In the genomic region with DNA sequence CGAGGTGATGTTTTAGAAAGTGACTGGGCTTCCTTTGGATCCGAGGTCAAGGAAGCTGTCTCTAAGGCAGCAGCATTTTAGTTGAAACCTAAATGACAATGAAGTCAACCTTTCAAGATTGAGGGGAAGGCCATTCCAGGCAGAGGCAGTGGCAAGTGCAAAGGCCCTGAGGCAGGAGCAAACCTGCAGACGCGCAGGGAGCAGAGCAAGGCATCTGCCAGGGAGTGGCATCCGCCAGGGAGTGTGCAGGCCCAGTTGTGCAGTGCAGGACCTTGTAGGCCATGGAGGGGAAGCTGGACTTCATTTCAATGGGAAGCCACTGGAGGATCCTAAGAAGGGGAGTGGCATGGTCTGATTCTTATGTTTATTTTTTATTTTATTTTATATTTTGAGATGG, we compare ENCODE assay signal across 27 cellular contexts.
"Had no signal": no experiment of that assay in that cellular context is flagged by ENCODE, and none has a peak within 500 bp of the region (broad histone marks: within the 10 kb centered on the region; RNA-seq: fewer than 3 reads in every experiment).

No MANE protein-coding gene starts in this region.

- H3K27ac Mint-ChIP-seq: activated CD4-positive, alpha-beta memory T cell treated with anti-CD3 and anti-CD28 coated beads, Interleukin-2, amount 10 ng/mL, durations not matched to agents 7 days and 5 days; activated CD4-positive, alpha-beta T cell treated with anti-CD3 and anti-CD28 coated beads, Interleukin-2, amount 10 ng/mL, durations not matched to agents 7 days and 5 days; activated naive CD8-positive, alpha-beta T cell; activated T-cell treated with anti-CD3 and anti-CD28 coated beads, Interleukin-2, amount 50 U/mL, for 24 hours; activated T-cell treated with anti-CD3 and anti-CD28 coated beads, Interleukin-2, amount 50 U/mL, for 72 hours; effector memory CD8-positive, alpha-beta T cell had no signal

- H3K4me3 Mint-ChIP-seq: activated CD4-positive, alpha-beta memory T cell treated with anti-CD3 and anti-CD28 coated beads, Interleukin-2, amount 10 ng/mL, durations not matched to agents 7 days and 5 days; activated CD4-positive, alpha-beta T cell treated with anti-CD3 and anti-CD28 coated beads, Interleukin-2, amount 10 ng/mL, durations not matched to agents 7 days and 5 days; activated naive CD8-positive, alpha-beta T cell; activated T-cell treated with anti-CD3 and anti-CD28 coated beads, Interleukin-2, amount 50 U/mL, for 24 hours; activated T-cell treated with anti-CD3 and anti-CD28 coated beads, Interleukin-2, amount 50 U/mL, for 72 hours; effector memory CD8-positive, alpha-beta T cell had no signal

- DNase-seq: activated CD4-positive, alpha-beta memory T cell treated with anti-CD3 and anti-CD28 coated beads, Interleukin-2, amount 10 ng/mL, durations not matched to agents 7 days and 5 days; activated CD4-positive, alpha-beta T cell treated with anti-CD3 and anti-CD28 coated beads for 1 hour; activated CD4-positive, alpha-beta T cell treated with anti-CD3 and anti-CD28 coated beads for 4 hours; activated CD4-positive, alpha-beta T cell treated with anti-CD3 and anti-CD28 coated beads, Interleukin-2, amount 10 ng/mL, durations not matched to agents 7 days and 5 days; activated CD4-positive, alpha-beta T cell treated with anti-CD3 and anti-CD28 coated beads, Interleukin-2, amount 50 U/mL, for 4 hours; activated CD8-positive, alpha-beta memory T cell treated with anti-CD3 and anti-CD28 coated beads, Interleukin-2, amount 50 U/mL, for 48 hours; activated gamma-delta T cell treated with Interleukin-2 at 50 U/mL for 16 hours; activated naive CD4-positive, alpha-beta T cell treated with anti-CD3 and anti-CD28 coated beads, Interleukin-2, amount 50 U/mL, for 16 hours; activated naive CD4-positive, alpha-beta T cell treated with Interleukin-2 at 50 U/mL for 16 hours; activated T-cell treated with anti-CD3 and anti-CD28 coated beads for 4 hours; activated T-cell treated with anti-CD3 and anti-CD28 coated beads, Interleukin-2, amount 50 U/mL, for 24 hours; activated T-cell treated with anti-CD3 and anti-CD28 coated beads, Interleukin-2, amount 50 U/mL, for 72 hours; amniotic stem cell; anterior cingulate cortex; body of pancreas; caudate nucleus; cortex of kidney; dermis blood vessel endothelial cell; effector CD4-positive, alpha-beta T cell; effector memory CD8-positive, alpha-beta T cell; erythroblast; foreskin keratinocyte; gastrocnemius medialis; glutamatergic neuron; T-helper 2 cell had no signal

- H3K27me3 ChIP-seq: body of pancreas, gastrocnemius medialis had no signal

- H3K9me3 Mint-ChIP-seq: activated CD4-positive, alpha-beta memory T cell treated with anti-CD3 and anti-CD28 coated beads, Interleukin-2, amount 10 ng/mL, durations not matched to agents 7 days and 5 days had no signal

- H3K4me1 Mint-ChIP-seq: activated CD4-positive, alpha-beta memory T cell treated with anti-CD3 and anti-CD28 coated beads, Interleukin-2, amount 10 ng/mL, durations not matched to agents 7 days and 5 days; activated CD4-positive, alpha-beta T cell treated with anti-CD3 and anti-CD28 coated beads, Interleukin-2, amount 10 ng/mL, durations not matched to agents 7 days and 5 days had no signal

- H3K9me3 ChIP-seq: body of pancreas, gastrocnemius medialis had no signal

- ATAC-seq: activated T-cell treated with anti-CD3 and anti-CD28 coated beads, Interleukin-2, amount 50 U/mL, for 72 hours; body of pancreas; effector memory CD8-positive, alpha-beta T cell; foreskin keratinocyte; gastrocnemius medialis had no signal

- H3K36me3 ChIP-seq: esophagus muscularis mucosa, gastrocnemius medialis had no signal

- H3K4me1 ChIP-seq: body of pancreas, esophagus muscularis mucosa, foreskin keratinocyte, gastrocnemius medialis had no signal

- H3K4me3 ChIP-seq: body of pancreas, esophagus muscularis mucosa, gastrocnemius medialis had no signal
